ENCODE assay signal across 1 cellular context in genomic region chr2:71130325-71131260, GRCh38.
TF ChIP-seq lines count a peak whose summit lies in the region.

A gene with protein sequence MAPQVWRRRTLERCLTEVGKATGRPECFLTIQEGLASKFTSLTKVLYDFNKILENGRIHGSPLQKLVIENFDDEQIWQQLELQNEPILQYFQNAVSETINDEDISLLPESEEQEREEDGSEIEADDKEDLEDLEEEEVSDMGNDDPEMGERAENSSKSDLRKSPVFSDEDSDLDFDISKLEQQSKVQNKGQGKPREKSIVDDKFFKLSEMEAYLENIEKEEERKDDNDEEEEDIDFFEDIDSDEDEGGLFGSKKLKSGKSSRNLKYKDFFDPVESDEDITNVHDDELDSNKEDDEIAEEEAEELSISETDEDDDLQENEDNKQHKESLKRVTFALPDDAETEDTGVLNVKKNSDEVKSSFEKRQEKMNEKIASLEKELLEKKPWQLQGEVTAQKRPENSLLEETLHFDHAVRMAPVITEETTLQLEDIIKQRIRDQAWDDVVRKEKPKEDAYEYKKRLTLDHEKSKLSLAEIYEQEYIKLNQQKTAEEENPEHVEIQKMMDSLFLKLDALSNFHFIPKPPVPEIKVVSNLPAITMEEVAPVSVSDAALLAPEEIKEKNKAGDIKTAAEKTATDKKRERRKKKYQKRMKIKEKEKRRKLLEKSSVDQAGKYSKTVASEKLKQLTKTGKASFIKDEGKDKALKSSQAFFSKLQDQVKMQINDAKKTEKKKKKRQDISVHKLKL (plus strand): TSS chr2:71130634. CDS start chr2:71130666, 32 bp downstream.

TF ChIP-seq in HEK293, 187 proteins besides CTCF, POLR2A, EP300 and RAD21 (continued from another document and continues in another):
- TF ChIP-seq, protein P1, sequence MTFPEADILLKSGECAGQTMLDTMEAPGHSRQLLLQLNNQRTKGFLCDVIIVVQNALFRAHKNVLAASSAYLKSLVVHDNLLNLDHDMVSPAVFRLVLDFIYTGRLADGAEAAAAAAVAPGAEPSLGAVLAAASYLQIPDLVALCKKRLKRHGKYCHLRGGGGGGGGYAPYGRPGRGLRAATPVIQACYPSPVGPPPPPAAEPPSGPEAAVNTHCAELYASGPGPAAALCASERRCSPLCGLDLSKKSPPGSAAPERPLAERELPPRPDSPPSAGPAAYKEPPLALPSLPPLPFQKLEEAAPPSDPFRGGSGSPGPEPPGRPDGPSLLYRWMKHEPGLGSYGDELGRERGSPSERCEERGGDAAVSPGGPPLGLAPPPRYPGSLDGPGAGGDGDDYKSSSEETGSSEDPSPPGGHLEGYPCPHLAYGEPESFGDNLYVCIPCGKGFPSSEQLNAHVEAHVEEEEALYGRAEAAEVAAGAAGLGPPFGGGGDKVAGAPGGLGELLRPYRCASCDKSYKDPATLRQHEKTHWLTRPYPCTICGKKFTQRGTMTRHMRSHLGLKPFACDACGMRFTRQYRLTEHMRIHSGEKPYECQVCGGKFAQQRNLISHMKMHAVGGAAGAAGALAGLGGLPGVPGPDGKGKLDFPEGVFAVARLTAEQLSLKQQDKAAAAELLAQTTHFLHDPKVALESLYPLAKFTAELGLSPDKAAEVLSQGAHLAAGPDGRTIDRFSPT (tag by site-specific recombination; IDR thresholded peaks at IDR 0.05): no peak
- TF ChIP-seq ZNF2 (tag by site-specific recombination; IDR thresholded peaks at IDR 0.05) (no peak; the same call in 1 of the 2 replicates), ZNF48 (tag by site-specific recombination; IDR thresholded peaks at IDR 0.05) (no peak), ZNF391 (tag by site-specific recombination; IDR thresholded peaks at IDR 0.05; ENCODE audit: borderline replicate concordance, low read depth) (peak; percentile 81; the same call in 1 of the 2 replicates), ZNF311 (tag by site-specific recombination; IDR thresholded peaks at IDR 0.05; ENCODE audit: borderline replicate concordance) (no peak), KLF7 (tag by site-specific recombination; IDR thresholded peaks at IDR 0.05; ENCODE audit: borderline replicate concordance) (peak; percentile 89), ZFP69B (tag by site-specific recombination; IDR thresholded peaks at IDR 0.05) (peak; percentile 90), REPIN1 (tag by site-specific recombination; IDR thresholded peaks at IDR 0.05; ENCODE audit: low read depth) (0 out of 2 replicates have a peak, but pooled peaks have one; percentile 49), ZNF184 (tag by site-specific recombination; IDR thresholded peaks at IDR 0.05) (no peak), GLI2 (tag by site-specific recombination; IDR thresholded peaks at IDR 0.05; ENCODE audit: borderline replicate concordance, low read depth) (no peak), BCL11B (tag by site-specific recombination; IDR thresholded peaks at IDR 0.05; ENCODE audit: low read depth) (no peak), OSR2 (tag by site-specific recombination; IDR thresholded peaks at IDR 0.05) (no peak), HOXD13 (CRISPR knock-in tag; IDR thresholded peaks at IDR 0.05; ENCODE audit: borderline replicate concordance) (no peak), KLF9 (tag by site-specific recombination; IDR thresholded peaks at IDR 0.05; ENCODE audit: low read depth) (peak; percentile 92), ZNF175 (tag by site-specific recombination; IDR thresholded peaks at IDR 0.05) (no peak), ZNF221 (tag by site-specific recombination; IDR thresholded peaks at IDR 0.05; ENCODE audit: borderline replicate concordance) (no peak), PRDM1 (tag by site-specific recombination; IDR thresholded peaks at IDR 0.05) (no peak), ZFP41 (tag by site-specific recombination; IDR thresholded peaks at IDR 0.05; ENCODE audit: borderline replicate concordance) (no peak), ZNF621 (tag by site-specific recombination; IDR thresholded peaks at IDR 0.05) (no peak), KLF10 (tag by site-specific recombination; IDR thresholded peaks at IDR 0.05) (peak; percentile 89), ZBTB7A (tag by site-specific recombination; IDR thresholded peaks at IDR 0.05; ENCODE audit: low read depth) (0 out of 2 replicates have a peak, but pooled peaks have one; percentile 50), INSM2 (tag by site-specific recombination; IDR thresholded peaks at IDR 0.05) (peak; percentile 40; the same call in 1 of the 2 replicates), ZNF776 (tag by site-specific recombination; IDR thresholded peaks at IDR 0.05; ENCODE audit: borderline replicate concordance) (no peak), SETDB1 (IDR thresholded peaks at IDR 0.05; ENCODE audit: insufficient read length, low read length) (no peak), KLF1 (tag by site-specific recombination; IDR thresholded peaks at IDR 0.05) (peak; percentile 74), ZSCAN18 (tag by site-specific recombination; IDR thresholded peaks at IDR 0.05) (0 out of 2 replicates have a peak, but pooled peaks have one; percentile 45), ZBTB6 (tag by site-specific recombination; IDR thresholded peaks at IDR 0.05) (peak; percentile 26; the same call in 1 of the 2 replicates), ZNF600 (tag by site-specific recombination; IDR thresholded peaks at IDR 0.05) (peak; percentile 25), ZNF677 (tag by site-specific recombination; IDR thresholded peaks at IDR 0.05) (no peak), ZNF658 (tag by site-specific recombination; IDR thresholded peaks at IDR 0.05) (no peak), ZNF777 (tag by site-specific recombination; IDR thresholded peaks at IDR 0.05; ENCODE audit: borderline replicate concordance) (peak; percentile 38; the same call in 1 of the 2 replicates), ZBTB44 (tag by site-specific recombination; IDR thresholded peaks at IDR 0.05) (peak; percentile 55; the same call in 1 of the 2 replicates), GLIS2 (tag by site-specific recombination; IDR thresholded peaks at IDR 0.05) (no peak), WT1 (tag by site-specific recombination; IDR thresholded peaks at IDR 0.05) (peak; percentile 54), ZNF561 (tag by site-specific recombination; IDR thresholded peaks at IDR 0.05; ENCODE audit: borderline replicate concordance) (peak; percentile 73), SCRT1 (tag by site-specific recombination; IDR thresholded peaks at IDR 0.05; ENCODE audit: borderline replicate concordance) (no peak), ZNF341 (tag by site-specific recombination; IDR thresholded peaks at IDR 0.05; ENCODE audit: low read depth) (0 out of 2 replicates have a peak, but pooled peaks have one; percentile 0), HOXA7 (CRISPR knock-in tag; IDR thresholded peaks at IDR 0.05; ENCODE audit: borderline replicate concordance) (no peak), ZNF350 (tag by site-specific recombination; IDR thresholded peaks at IDR 0.05) (no peak), TCF7L2 (IDR thresholded peaks at IDR 0.05; ENCODE audit: borderline replicate concordance, low read depth, low read length) (no peak), ZXDB (tag by site-specific recombination; IDR thresholded peaks at IDR 0.05) (peak; percentile 89), ZNF791 (tag by site-specific recombination; IDR thresholded peaks at IDR 0.05) (no peak), EGR2 (tag by site-specific recombination; IDR thresholded peaks at IDR 0.05; ENCODE audit: low read depth) (no peak), ZNF24 (tag by site-specific recombination; IDR thresholded peaks at IDR 0.05) (peak; percentile 69; the same call in 1 of the 2 replicates), RBAK (tag by site-specific recombination; IDR thresholded peaks at IDR 0.05) (no peak)
- TF ChIP-seq, protein P2, sequence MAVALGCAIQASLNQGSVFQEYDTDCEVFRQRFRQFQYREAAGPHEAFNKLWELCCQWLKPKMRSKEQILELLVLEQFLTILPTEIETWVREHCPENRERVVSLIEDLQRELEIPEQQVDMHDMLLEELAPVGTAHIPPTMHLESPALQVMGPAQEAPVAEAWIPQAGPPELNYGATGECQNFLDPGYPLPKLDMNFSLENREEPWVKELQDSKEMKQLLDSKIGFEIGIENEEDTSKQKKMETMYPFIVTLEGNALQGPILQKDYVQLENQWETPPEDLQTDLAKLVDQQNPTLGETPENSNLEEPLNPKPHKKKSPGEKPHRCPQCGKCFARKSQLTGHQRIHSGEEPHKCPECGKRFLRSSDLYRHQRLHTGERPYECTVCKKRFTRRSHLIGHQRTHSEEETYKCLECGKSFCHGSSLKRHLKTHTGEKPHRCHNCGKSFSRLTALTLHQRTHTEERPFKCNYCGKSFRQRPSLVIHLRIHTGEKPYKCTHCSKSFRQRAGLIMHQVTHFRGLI (tag by site-specific recombination; IDR thresholded peaks at IDR 0.05): no peak
- TF ChIP-seq, protein P3, sequence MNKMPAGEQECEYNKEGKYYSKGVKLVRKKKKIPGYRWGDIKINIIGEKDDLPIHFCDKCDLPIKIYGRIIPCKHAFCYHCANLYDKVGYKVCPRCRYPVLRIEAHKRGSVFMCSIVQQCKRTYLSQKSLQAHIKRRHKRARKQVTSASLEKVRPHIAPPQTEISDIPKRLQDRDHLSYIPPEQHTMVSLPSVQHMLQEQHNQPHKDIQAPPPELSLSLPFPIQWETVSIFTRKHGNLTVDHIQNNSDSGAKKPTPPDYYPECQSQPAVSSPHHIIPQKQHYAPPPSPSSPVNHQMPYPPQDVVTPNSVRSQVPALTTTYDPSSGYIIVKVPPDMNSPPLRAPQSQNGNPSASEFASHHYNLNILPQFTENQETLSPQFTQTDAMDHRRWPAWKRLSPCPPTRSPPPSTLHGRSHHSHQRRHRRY (tag by site-specific recombination; IDR thresholded peaks at IDR 0.05): no peak
- TF ChIP-seq, protein P4, sequence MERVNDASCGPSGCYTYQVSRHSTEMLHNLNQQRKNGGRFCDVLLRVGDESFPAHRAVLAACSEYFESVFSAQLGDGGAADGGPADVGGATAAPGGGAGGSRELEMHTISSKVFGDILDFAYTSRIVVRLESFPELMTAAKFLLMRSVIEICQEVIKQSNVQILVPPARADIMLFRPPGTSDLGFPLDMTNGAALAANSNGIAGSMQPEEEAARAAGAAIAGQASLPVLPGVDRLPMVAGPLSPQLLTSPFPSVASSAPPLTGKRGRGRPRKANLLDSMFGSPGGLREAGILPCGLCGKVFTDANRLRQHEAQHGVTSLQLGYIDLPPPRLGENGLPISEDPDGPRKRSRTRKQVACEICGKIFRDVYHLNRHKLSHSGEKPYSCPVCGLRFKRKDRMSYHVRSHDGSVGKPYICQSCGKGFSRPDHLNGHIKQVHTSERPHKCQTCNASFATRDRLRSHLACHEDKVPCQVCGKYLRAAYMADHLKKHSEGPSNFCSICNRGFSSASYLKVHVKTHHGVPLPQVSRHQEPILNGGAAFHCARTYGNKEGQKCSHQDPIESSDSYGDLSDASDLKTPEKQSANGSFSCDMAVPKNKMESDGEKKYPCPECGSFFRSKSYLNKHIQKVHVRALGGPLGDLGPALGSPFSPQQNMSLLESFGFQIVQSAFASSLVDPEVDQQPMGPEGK (tag by site-specific recombination; IDR thresholded peaks at IDR 0.05): 0 out of 2 replicates have a peak, but pooled peaks have one; percentile 36
- TF ChIP-seq, protein P5, sequence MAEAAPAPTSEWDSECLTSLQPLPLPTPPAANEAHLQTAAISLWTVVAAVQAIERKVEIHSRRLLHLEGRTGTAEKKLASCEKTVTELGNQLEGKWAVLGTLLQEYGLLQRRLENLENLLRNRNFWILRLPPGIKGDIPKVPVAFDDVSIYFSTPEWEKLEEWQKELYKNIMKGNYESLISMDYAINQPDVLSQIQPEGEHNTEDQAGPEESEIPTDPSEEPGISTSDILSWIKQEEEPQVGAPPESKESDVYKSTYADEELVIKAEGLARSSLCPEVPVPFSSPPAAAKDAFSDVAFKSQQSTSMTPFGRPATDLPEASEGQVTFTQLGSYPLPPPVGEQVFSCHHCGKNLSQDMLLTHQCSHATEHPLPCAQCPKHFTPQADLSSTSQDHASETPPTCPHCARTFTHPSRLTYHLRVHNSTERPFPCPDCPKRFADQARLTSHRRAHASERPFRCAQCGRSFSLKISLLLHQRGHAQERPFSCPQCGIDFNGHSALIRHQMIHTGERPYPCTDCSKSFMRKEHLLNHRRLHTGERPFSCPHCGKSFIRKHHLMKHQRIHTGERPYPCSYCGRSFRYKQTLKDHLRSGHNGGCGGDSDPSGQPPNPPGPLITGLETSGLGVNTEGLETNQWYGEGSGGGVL (tag by site-specific recombination; IDR thresholded peaks at IDR 0.05): no peak
